12 cellular contexts compared by ENCODE assay signal in genomic region chr21:45612096-45613019, GRCh38. TPM values are rescaled to one million over a fixed set of nuclear protein-coding genes. Genes with fewer than 3 reads are reported as not detected.
DNase-seq lines count a peak whose midpoint lies in the region; ATAC-seq and TF ChIP-seq lines count a peak whose summit lies in the region.
"Had no signal": no experiment of that assay in that cellular context is flagged by ENCODE, and none has a peak within 500 bp of the region (broad histone marks: within the 10 kb centered on the region; RNA-seq: fewer than 3 reads in every experiment).

No MANE protein-coding gene starts in this region.

- H3K9me3 ChIP-seq in T-helper 17 cell (ENCODE audit: control insufficient read depth, low read length, poor library complexity, severe bottlenecking) = no peaks in the 10 kb centered on the region
- H3K9me3 ChIP-seq: tibial artery had no signal

- TF ChIP-seq CTCF in type B pancreatic cell (conservative IDR thresholded peaks at IDR 0.05) = no peak

- H3K9me3 Mint-ChIP-seq in activated T-cell treated with anti-CD3 and anti-CD28 coated beads, Interleukin-2, amount 50 U/mL, for 24 hours = no peaks in the 10 kb centered on the region
- H3K9me3 Mint-ChIP-seq in activated T-cell treated with anti-CD3 and anti-CD28 coated beads, Interleukin-2, amount 50 U/mL, for 4 hours = no peaks in the 10 kb centered on the region
- no peaks in the 10 kb centered on the region for H3K9me3 Mint-ChIP-seq in type B pancreatic cell
- H3K9me3 Mint-ChIP-seq: CD8-positive, alpha-beta T cell had no signal

- ATAC-seq in activated T-cell treated with anti-CD3 and anti-CD28 coated beads, Interleukin-2, amount 50 U/mL, for 4 hours = no peak
- ATAC-seq in T-helper 17 cell (no peak), HG03521 (IDR thresholded peaks at IDR 0.05; ENCODE audit: unreplicated experiment) (no peak)
- ATAC-seq: CD8-positive, alpha-beta T cell had no signal

- no peak overlapping the region for H3K27ac Mint-ChIP-seq in activated T-cell treated with anti-CD3 and anti-CD28 coated beads, Interleukin-2, amount 50 U/mL, for 24 hours
- H3K27ac Mint-ChIP-seq in T-helper 17 cell (peak overlapping the region; percentile 68), type B pancreatic cell (peak overlapping the region; percentile 4)
- H3K27ac Mint-ChIP-seq: CD8-positive, alpha-beta T cell had no signal

- H3K4me1 Mint-ChIP-seq in activated T-cell treated with anti-CD3 and anti-CD28 coated beads, Interleukin-2, amount 50 U/mL, for 24 hours (ENCODE audit: low read depth) = peaks cover 43% of the 10 kb centered on the region
- peaks cover 43% of the 10 kb centered on the region for H3K4me1 Mint-ChIP-seq in activated T-cell treated with anti-CD3 and anti-CD28 coated beads, Interleukin-2, amount 50 U/mL, for 4 hours (ENCODE audit: low read depth)
- H3K4me1 Mint-ChIP-seq in T-helper 17 cell (peaks cover 25% of the 10 kb centered on the region), type B pancreatic cell (ENCODE audit: unreplicated experiment) (peaks cover 4% of the 10 kb centered on the region)

- no peak overlapping the region for H3K4me3 Mint-ChIP-seq in activated T-cell treated with anti-CD3 and anti-CD28 coated beads, Interleukin-2, amount 50 U/mL, for 24 hours
- H3K4me3 Mint-ChIP-seq in activated T-cell treated with anti-CD3 and anti-CD28 coated beads, Interleukin-2, amount 50 U/mL, for 4 hours = no peak overlapping the region
- H3K4me3 Mint-ChIP-seq in T-helper 17 cell = no peak overlapping the region
- H3K4me3 Mint-ChIP-seq in type B pancreatic cell = no peak overlapping the region
- H3K4me3 Mint-ChIP-seq: CD8-positive, alpha-beta T cell had no signal

- H3K27me3 Mint-ChIP-seq in activated T-cell treated with anti-CD3 and anti-CD28 coated beads, Interleukin-2, amount 50 U/mL, for 24 hours = peaks cover 16% of the 10 kb centered on the region
- peaks cover 2% of the 10 kb centered on the region for H3K27me3 Mint-ChIP-seq in activated T-cell treated with anti-CD3 and anti-CD28 coated beads, Interleukin-2, amount 50 U/mL, for 4 hours (ENCODE audit: low read depth)
- H3K27me3 Mint-ChIP-seq in T-helper 17 cell (peaks cover 5% of the 10 kb centered on the region), type B pancreatic cell (peaks cover 43% of the 10 kb centered on the region)

- no peaks in the 10 kb centered on the region for H3K36me3 Mint-ChIP-seq in activated T-cell treated with anti-CD3 and anti-CD28 coated beads, Interleukin-2, amount 50 U/mL, for 24 hours (ENCODE audit: low read depth)
- peaks cover 2% of the 10 kb centered on the region for H3K36me3 Mint-ChIP-seq in activated T-cell treated with anti-CD3 and anti-CD28 coated beads, Interleukin-2, amount 50 U/mL, for 4 hours (ENCODE audit: insufficient read depth)
- peaks cover 2% of the 10 kb centered on the region for H3K36me3 Mint-ChIP-seq in T-helper 17 cell (ENCODE audit: low read depth)
- H3K36me3 Mint-ChIP-seq in type B pancreatic cell = no peaks in the 10 kb centered on the region
- H3K36me3 Mint-ChIP-seq: CD8-positive, alpha-beta T cell had no signal

- peak; percentile 27 for DNase-seq in activated T-cell treated with anti-CD3 and anti-CD28 coated beads, Interleukin-2, amount 50 U/mL, for 24 hours
- DNase-seq in activated T-cell treated with anti-CD3 and anti-CD28 coated beads, Interleukin-2, amount 50 U/mL, for 4 hours = no peak
- no peak for DNase-seq in T-helper 17 cell
- DNase-seq in glomerular visceral epithelial cell (ENCODE audit: extremely low spot score) = peak; percentile 20
- DNase-seq in type B pancreatic cell (ENCODE audit: extremely low spot score, unreplicated experiment) = no peak
- DNase-seq in NCI-H1092 (lab: John Stamatoyannopoulos, UW) = no peak
- DNase-seq in activated CD4-positive, alpha-beta T cell treated with anti-CD3 and anti-CD28 coated beads, Interleukin-2, amount 50 U/mL, for 48 hours = no peak
- DNase-seq: effector CD4-positive, alpha-beta T cell; Karpas-422 had no signal

RNA-seq across cellular contexts. Expression of gene PCBP3, which starts 31.2 kb away (rescaled TPM):
- total RNA-seq in activated T-cell treated with anti-CD3 and anti-CD28 coated beads, Interleukin-2, amount 50 U/mL, for 4 hours = 1 to 10 TPM; 2.7 to 5.7 (median 4.8) TPM
- 1 to 10 TPM in 1 of 2 donors, under 1 TPM in 1; 0.91 to 4.2 TPM for total RNA-seq in T-helper 17 cell
- 2.1 and 5.5 TPM in 2 replicates for total RNA-seq in type B pancreatic cell (ENCODE audit: low replicate concordance)

Comparison
In these comparisons a context has a peak if more than half of its experiments do, and no peak if none do; other contexts are left out.
1. DNase-seq: peak in activated T-cell treated with anti-CD3 and anti-CD28 coated beads, Interleukin-2, amount 50 U/mL, for 24 hours (single experiment) and glomerular visceral epithelial cell (single experiment); none in activated T-cell treated with anti-CD3 and anti-CD28 coated beads, Interleukin-2, amount 50 U/mL, for 4 hours (single experiment), T-helper 17 cell (0 of 3), type B pancreatic cell (single experiment), NCI-H1092 (single experiment) and activated CD4-positive, alpha-beta T cell treated with anti-CD3 and anti-CD28 coated beads, Interleukin-2, amount 50 U/mL, for 48 hours (0 of 2).